Comparison of ENCODE assay signal across 30 cellular contexts in the genomic region with DNA sequence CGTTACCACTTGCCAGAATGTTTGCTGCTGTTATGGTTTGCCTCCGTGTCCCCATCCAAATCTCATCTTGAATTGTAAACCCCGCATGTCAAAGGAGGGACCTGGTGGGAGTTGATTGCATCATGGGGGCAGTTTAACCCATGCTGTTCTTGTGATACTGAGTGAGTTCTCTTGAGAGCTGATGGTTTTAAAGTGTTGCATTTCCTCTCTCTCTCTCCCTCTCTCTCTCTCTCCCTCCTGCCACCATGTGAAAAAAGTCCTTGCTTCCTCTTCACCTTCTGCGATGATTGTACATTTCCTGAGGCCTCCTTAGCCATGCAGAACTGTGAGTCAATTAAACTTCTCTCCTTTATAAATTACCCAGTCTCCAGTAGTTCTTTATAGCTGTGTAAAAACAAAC. TPM values are rescaled to one million over a fixed set of nuclear protein-coding genes. Genes with fewer than 3 reads are reported as not detected.
DNase-seq lines count a peak whose midpoint lies in the region; ATAC-seq, FAIRE-seq and TF ChIP-seq lines count a peak whose summit lies in the region.
"Had no signal": no experiment of that assay in that cellular context is flagged by ENCODE, and none has a peak within 500 bp of the region (broad histone marks: within the 10 kb centered on the region; RNA-seq: fewer than 3 reads in every experiment).

No MANE protein-coding gene starts in this region.

- H3K4me1 Mint-ChIP-seq in GM23338: peaks cover 14% of the 10 kb centered on the region
- H3K4me1 Mint-ChIP-seq: CD4-positive, alpha-beta memory T cell; IgD-negative memory B cell had no signal

- H4K20me1 ChIP-seq in GM23338 (replicated peaks; ENCODE audit: insufficient read depth) (no peaks in the 10 kb centered on the region), H1 (replicated peaks in 1 of 2; ENCODE audit: control insufficient read depth in 1 of 2, insufficient read depth in 2 of 2, low read length in 2 of 2) (no peaks in the 10 kb centered on the region)

- H3K14ac ChIP-seq in H1 (ENCODE audit: insufficient read length): no peak overlapping the region

- H4K8ac ChIP-seq in H1 (ENCODE audit: extremely low read depth, insufficient read depth, low read length) (no peak overlapping the region), mesendoderm (ENCODE audit: low read depth, low read length) (no peak overlapping the region)

- no peak overlapping the region for H3K4ac ChIP-seq in H1 (replicated peaks; ENCODE audit: insufficient read length, low read depth, low read length)
- no peak overlapping the region for H3K4ac ChIP-seq in mesendoderm (ENCODE audit: low read depth, low read length)

- TF ChIP-seq POLR2A in H1 (IDR thresholded peaks at IDR 0.05; ENCODE audit: control extremely low read depth in 1 of 2, low read depth in 2 of 2, low read length in 2 of 2): no peak

- TF ChIP-seq CTCF in GM23338 (conservative IDR thresholded peaks at IDR 0.05; ENCODE audit: low read depth in 2 of 2) (no peak), H1 (IDR thresholded peaks at IDR 0.05; ENCODE audit: control extremely low read depth in 1 of 3, insufficient read depth in 1 of 3, low read depth in 1 of 3, low read length in 3 of 3) (no peak)

- DNase-seq in GM23338 (ENCODE audit: low spot score) (peak; percentile 13), KG1 (lab: John Stamatoyannopoulos, UW) (peak; percentile 5), H1 (ENCODE audit: low read depth in 1 of 2, low spot score in 2 of 2) (no peak), mesendoderm (peak; percentile 29)
- DNase-seq in stimulated activated CD4-positive, alpha-beta T cell treated with anti-CD3 and anti-CD28 coated beads, Interleukin-4, amount 100 ng/mL, for 4 hours: no peak
- no peak for DNase-seq in effector CD4-positive, alpha-beta T cell
- DNase-seq: AML-193; C1 segment of cervical spinal cord; CD4-positive, alpha-beta memory T cell; COR-L47; DMS53; MG63; NCI-H1105 treated with DMSO at 0.1 percent for 48 hours; NCI-H146; NCI-H2029; NCI-H446 treated with DMSO at 0.1 percent for 48 hours; NCI-H526; NCI-H82; NK-92 treated with Interleukin-12 subunit alpha and Interleukin-12 subunit beta, amount 100 ng/mL, for 24 hours; Peyer's patch; SHP77 treated with DMSO at 0.1 percent for 48 hours had no signal

- H3K27me3 ChIP-seq in GM23338 (ENCODE audit: insufficient read depth) (no peaks in the 10 kb centered on the region), H1 (replicated peaks in 1 of 4; ENCODE audit: control insufficient read depth in 3 of 4, extremely low read depth in 1 of 4, insufficient read depth in 3 of 4, low read length in 3 of 4) (no peaks in the 10 kb centered on the region), mesendoderm (ENCODE audit: insufficient read depth, low read length, poor library complexity) (no peaks in the 10 kb centered on the region)
- H3K27me3 ChIP-seq: MG63, Peyer's patch had no signal

- H3K4me1 ChIP-seq in GM23338 (ENCODE audit: insufficient read depth): peaks cover 9% of the 10 kb centered on the region
- H3K4me1 ChIP-seq in H1 (replicated peaks in 1 of 4; ENCODE audit: control insufficient read depth in 3 of 4, insufficient read depth in 4 of 4, low read length in 3 of 4): no peaks in the 10 kb centered on the region
- H3K4me1 ChIP-seq in mesendoderm (ENCODE audit: control insufficient read depth, low read depth, low read length): no peaks in the 10 kb centered on the region
- H3K4me1 ChIP-seq: Peyer's patch had no signal

- 0 out of 2 replicates have a peak overlapping the region, but pooled peaks have one; percentile 42 for H3K4me2 ChIP-seq in GM23338
- H3K4me2 ChIP-seq in H1 (ENCODE audit: insufficient read depth in 1 of 2, low read depth in 2 of 2, low read length in 2 of 2): no peak overlapping the region
- no peak overlapping the region for H3K4me2 ChIP-seq in mesendoderm (ENCODE audit: low read length)
- H3K4me2 ChIP-seq: A549 had no signal

- H3K18ac ChIP-seq in H1 (ENCODE audit: extremely low read depth, low read length): no peak overlapping the region; the same call in 1 of the 2 replicates
- no peak overlapping the region for H3K18ac ChIP-seq in mesendoderm (ENCODE audit: low read length)

- H4K91ac ChIP-seq in H1 (replicated peaks; ENCODE audit: insufficient read length, low read length): no peak overlapping the region

- no peak for TF ChIP-seq EP300 in H1 (IDR thresholded peaks at IDR 0.05; ENCODE audit: borderline replicate concordance in 1 of 2, low read depth in 2 of 2, low read length in 2 of 2)

- H3K27ac Mint-ChIP-seq in GM23338: peak overlapping the region; percentile 25
- H3K27ac Mint-ChIP-seq: CD4-positive, alpha-beta memory T cell; IgD-negative memory B cell had no signal

- no peak overlapping the region for H2BK12ac ChIP-seq in H1 (ENCODE audit: low read depth, low read length)

- no peaks in the 10 kb centered on the region for H3K27me3 Mint-ChIP-seq in GM23338 (ENCODE audit: insufficient read depth, low read depth, poor library complexity)
- H3K27me3 Mint-ChIP-seq: IgD-negative memory B cell had no signal

- H2AFZ ChIP-seq in GM23338: peak overlapping the region; percentile 96
- peak overlapping the region; percentile 63 for H2AFZ ChIP-seq in H1 (ENCODE audit: low read length)

- FAIRE-seq in H1 (lab: Jason Lieb, UNC): no peak
- FAIRE-seq: A549, GM18507 had no signal

- H3K23me2 ChIP-seq in H1 (ENCODE audit: low read depth, low read length): no peaks in the 10 kb centered on the region

- no peak overlapping the region for H2BK20ac ChIP-seq in H1 (ENCODE audit: low read length)

- no peak overlapping the region for H3K56ac ChIP-seq in H1 (replicated peaks; ENCODE audit: insufficient read length, low read depth, low read length)
- H3K56ac ChIP-seq in mesendoderm (ENCODE audit: low read length): no peak overlapping the region

- ATAC-seq in GM23338 (no peak; the same call in 2 of the 3 replicates), GM21360 (IDR thresholded peaks at IDR 0.05; ENCODE audit: unreplicated experiment) (no peak)
- ATAC-seq: A549 had no signal

- H2BK5ac ChIP-seq in H1 (ENCODE audit: low read depth, low read length) (no peak overlapping the region), mesendoderm (ENCODE audit: low read length) (no peak overlapping the region)

- H2BK15ac ChIP-seq in H1 (ENCODE audit: low read length) (no peak overlapping the region), mesendoderm (replicated peaks; ENCODE audit: low read depth) (no peak overlapping the region)

- H3K36me3 ChIP-seq in GM23338 (ENCODE audit: insufficient read depth) (no peaks in the 10 kb centered on the region), H1 (ENCODE audit: control insufficient read depth in 2 of 4, insufficient read depth in 4 of 4, low read length in 3 of 4) (no peaks in the 10 kb centered on the region), mesendoderm (ENCODE audit: control insufficient read depth, insufficient read depth, low read length) (no peaks in the 10 kb centered on the region)
- H3K36me3 ChIP-seq: MG63, Peyer's patch had no signal

- H4K5ac ChIP-seq in H1 (ENCODE audit: insufficient read length, low read depth, low read length) (no peak overlapping the region), mesendoderm (ENCODE audit: low read length) (no peak overlapping the region)

- 53% methylated on average over 4 of the region's 4 CpGs; no CpG with 5 or more reads in 1 of the 2 experiments for WGBS in H1 (ENCODE audit: extremely low coverage in 1 of 2, insufficient coverage in 1 of 2, insufficient read length in 1 of 2, insufficient replicate concordance in 2 of 2, low coverage in 1 of 2, low lambda C conversion rate in 2 of 2, missing lambda C conversion rate in 1 of 2), 2 experiments
- WGBS in mesendoderm (ENCODE audit: extremely low coverage, insufficient coverage, low lambda C conversion rate): no CpG with 5 or more reads among the region's 4 CpGs

- H2AK5ac ChIP-seq in H1 (ENCODE audit: low read depth, low read length): no peak overlapping the region
- no peak overlapping the region for H2AK5ac ChIP-seq in mesendoderm (ENCODE audit: low read length)

- H3K4me3 ChIP-seq in GM23338 (no peak overlapping the region), H1 (ENCODE audit: extremely low read depth in 1 of 4, insufficient read depth in 2 of 4, low read depth in 3 of 4, low read length in 4 of 4) (no peak overlapping the region), mesendoderm (ENCODE audit: low read length) (no peak overlapping the region)
- H3K4me3 ChIP-seq: A549, MG63, Peyer's patch had no signal

- POLR2A ChIA-PET in H1 (lab: Charles Lee; ENCODE audit: partially characterized antibody): interaction anchor here (0.6 kb wide), 1 partner anchor 39 kb away, joined by 3 read pairs; no protein-coding TSS in a partner anchor

- CTCF ChIA-PET in H1 (lab: Charles Lee; ENCODE audit: partially characterized antibody): interaction anchor here (0.6 to 1.3 kb wide), 3 partner anchors 7 to 294 kb away, joined by 3 read pairs; no protein-coding TSS in a partner anchor

- H3K4me3 Mint-ChIP-seq in GM23338: no peak overlapping the region
- H3K4me3 Mint-ChIP-seq: CD4-positive, alpha-beta memory T cell; IgD-negative memory B cell had no signal

- peaks cover 6% of the 10 kb centered on the region; the same call in 1 of the 3 replicates for H3K9me3 Mint-ChIP-seq in GM23338

- H3K36me3 Mint-ChIP-seq in GM23338 (ENCODE audit: low read depth): peaks cover 10% of the 10 kb centered on the region; the same call in 2 of the 3 replicates
- H3K36me3 Mint-ChIP-seq: CD4-positive, alpha-beta memory T cell; IgD-negative memory B cell had no signal

- no peak overlapping the region for H3K23ac ChIP-seq in H1 (ENCODE audit: insufficient read length)
- H3K23ac ChIP-seq in mesendoderm (ENCODE audit: low read length): no peak overlapping the region

- H3K9me2 ChIP-seq in GM23338 (ENCODE audit: insufficient read depth): peaks cover 17% of the 10 kb centered on the region

- no peaks in the 10 kb centered on the region for H3K9me3 ChIP-seq in H1 (ENCODE audit: insufficient read depth in 2 of 2, low read depth in 1 of 2, low read length in 1 of 2)
- H3K9me3 ChIP-seq: A549, MG63, Peyer's patch had no signal

- no peak for TF ChIP-seq RAD21 in H1 (IDR thresholded peaks at IDR 0.05 in 1 of 2, conservative IDR thresholded peaks at IDR 0.05 in 1 of 2; ENCODE audit: low read depth in 2 of 2, low read length in 2 of 2)

- H3F3A ChIP-seq in GM23338 (replicated peaks; ENCODE audit: low read depth): no peaks in the 10 kb centered on the region

- H3K79me1 ChIP-seq in H1 (ENCODE audit: low read depth, low read length) (no peaks in the 10 kb centered on the region), mesendoderm (ENCODE audit: low read length) (no peaks in the 10 kb centered on the region)

- no peaks in the 10 kb centered on the region for H3K79me2 ChIP-seq in GM23338 (replicated peaks; ENCODE audit: insufficient read depth)
- no peaks in the 10 kb centered on the region for H3K79me2 ChIP-seq in H1 (ENCODE audit: control insufficient read depth in 1 of 2, insufficient read depth in 2 of 2, low read length in 2 of 2)
- H3K79me2 ChIP-seq in mesendoderm (ENCODE audit: control insufficient read depth, insufficient read depth, low read length): no peaks in the 10 kb centered on the region

- H3K9ac ChIP-seq in H1 (replicated peaks in 1 of 4; ENCODE audit: extremely low read depth in 1 of 4, low read depth in 3 of 4, low read length in 3 of 4) (no peak overlapping the region), mesendoderm (ENCODE audit: low read length) (no peak overlapping the region)

- no peak overlapping the region for H2BK120ac ChIP-seq in H1 (replicated peaks; ENCODE audit: low read depth, low read length)
- no peak overlapping the region for H2BK120ac ChIP-seq in mesendoderm (ENCODE audit: low read depth, low read length)

- H3K27ac ChIP-seq in GM23338 (ENCODE audit: low read depth) (peak overlapping the region; percentile 57; the same call in 1 of the 2 replicates), H1 (ENCODE audit: low read depth, low read length) (no peak overlapping the region), mesendoderm (ENCODE audit: low read depth, low read length) (no peak overlapping the region)
- H3K27ac ChIP-seq: A549, Peyer's patch had no signal

RNA-seq across cellular contexts. Expression of gene CFHR5, which starts 44.4 kb away (rescaled TPM):
- not detected in 2 replicates for total RNA-seq in GM23338 (2014; rRNA removed; shearing (Covaris generic))
- polyA plus RNA-seq in GM23338 (2016; fragmentation: Nextera tagmentation; extraction: Ambion mirVana) (not detected in 2 replicates), H1 (2011; rRNA removed) (not detected in 2 replicates)
- not detected in 2 replicates for total RNA-seq in H1 (2021; fragmentation: NEBNext Ultra II Directional; extraction: Animal tissue kit (Norgen Biotek cat#: 25700))
- not detected for polyA plus RNA-seq in H1 (2011; cell fraction: cytosol; rRNA removed)
- not detected for polyA plus RNA-seq in H1 (2011; cell fraction: nucleus; rRNA removed)
- polyA plus RNA-seq in H1 (2012, experiment 1 of 2): not detected in 4 replicates
- not detected for polyA plus RNA-seq in H1 (2012, experiment 2 of 2)
- polyA plus RNA-seq in H1 (2013, experiment 1 of 2): not detected
- polyA plus RNA-seq in H1 (2013, experiment 2 of 2): not detected
- polyA minus RNA-seq in H1 (2011; rRNA and poly(A)+ RNA removed): not detected in 2 replicates
- polyA minus RNA-seq in H1 (2011; cell fraction: cytosol; rRNA and poly(A)+ RNA removed): not detected
- polyA minus RNA-seq in H1 (2011; cell fraction: nucleus; rRNA and poly(A)+ RNA removed): not detected
- polyA plus RNA-seq in mesendoderm (2013, experiment 1 of 2): not detected
- not detected for polyA plus RNA-seq in mesendoderm (2013, experiment 2 of 2)
- total RNA-seq: CD4-positive, alpha-beta memory T cell; Daoy; G401; H4; LHCN-M2; OCI-LY7; Peyer's patch had no signal
- polyA plus RNA-seq: A549; CD4-positive, alpha-beta memory T cell; IgD-negative memory B cell had no signal

RNA-seq across cellular contexts. Expression of gene F13B, which starts 45.3 kb away (rescaled TPM):
- total RNA-seq in GM23338 (2014; rRNA removed; shearing (Covaris generic)): not detected in 2 replicates
- polyA plus RNA-seq in GM23338 (2016; fragmentation: Nextera tagmentation; extraction: Ambion mirVana) (not detected in 2 replicates), H1 (2011; rRNA removed) (not detected in 2 replicates)
- not detected in 2 replicates for total RNA-seq in H1 (2021; fragmentation: NEBNext Ultra II Directional; extraction: Animal tissue kit (Norgen Biotek cat#: 25700))
- not detected for polyA plus RNA-seq in H1 (2011; cell fraction: cytosol; rRNA removed)
- not detected for polyA plus RNA-seq in H1 (2011; cell fraction: nucleus; rRNA removed)
- not detected in 4 replicates for polyA plus RNA-seq in H1 (2012, experiment 1 of 2)
- not detected for polyA plus RNA-seq in H1 (2012, experiment 2 of 2)
- not detected for polyA plus RNA-seq in H1 (2013, experiment 1 of 2)
- not detected for polyA plus RNA-seq in H1 (2013, experiment 2 of 2)
- polyA minus RNA-seq in H1 (2011; rRNA and poly(A)+ RNA removed): not detected in 2 replicates
- polyA minus RNA-seq in H1 (2011; cell fraction: cytosol; rRNA and poly(A)+ RNA removed): not detected
- not detected for polyA minus RNA-seq in H1 (2011; cell fraction: nucleus; rRNA and poly(A)+ RNA removed)
- not detected for polyA plus RNA-seq in mesendoderm (2013, experiment 1 of 2)
- not detected for polyA plus RNA-seq in mesendoderm (2013, experiment 2 of 2)
- total RNA-seq: CD4-positive, alpha-beta memory T cell; Daoy; G401; H4; LHCN-M2; OCI-LY7; Peyer's patch had no signal
- polyA plus RNA-seq: CD4-positive, alpha-beta memory T cell; IgD-negative memory B cell had no signal

Comparison
In these comparisons a context has a peak if more than half of its experiments do, and no peak if none do; other contexts are left out.
1. DNase-seq: peak in GM23338 (single experiment), KG1 (single experiment) and mesendoderm (single experiment); none in H1 (0 of 2), stimulated activated CD4-positive, alpha-beta T cell treated with anti-CD3 and anti-CD28 coated beads, Interleukin-4, amount 100 ng/mL, for 4 hours (0 of 2) and effector CD4-positive, alpha-beta T cell (single experiment).